8 cellular contexts compared by ENCODE assay signal in genomic region chr7:129298268-129298893, GRCh38.
DNase-seq lines count a peak whose midpoint lies in the region; ATAC-seq and TF ChIP-seq lines count a peak whose summit lies in the region.

No MANE protein-coding gene starts in this region.

- peak; percentile 39 for DNase-seq in SIG-M5 treated with dmso at 0.1 percent for 504 hours (lab: John Stamatoyannopoulos, UW; ENCODE audit: unreplicated experiment)
- no peak for DNase-seq in SIG-M5 (lab: John Stamatoyannopoulos, UW)
- DNase-seq in NCI-H128 (lab: John Stamatoyannopoulos, UW; ENCODE audit: unreplicated experiment), result peak; percentile 4
- DNase-seq in activated CD4-positive, alpha-beta T cell treated with anti-CD3 and anti-CD28 coated beads for 4 hours, result peak; percentile 36 to 59
- peak; percentile 27 for DNase-seq in effector CD4-positive, alpha-beta T cell
- DNase-seq in midbrain (lab: John Stamatoyannopoulos, UW), result peak; percentile 35
- peak; percentile 41 to 83 for DNase-seq in tibial nerve (ENCODE audit: low spot score in 2 of 2)

- TF ChIP-seq EP300 in tibial nerve (IDR thresholded peaks at IDR 0.05), result no peak

- H3K9me3 ChIP-seq in tibial nerve, result no peaks in the 10 kb centered on the region

- TF ChIP-seq POLR2A in tibial nerve (IDR thresholded peaks at IDR 0.05), result no peak

- no peaks in the 10 kb centered on the region for H3K36me3 ChIP-seq in tibial nerve

- ATAC-seq in HG02642 (IDR thresholded peaks at IDR 0.05; ENCODE audit: poor library complexity, unreplicated experiment), result no peak

- H3K4me1 ChIP-seq in tibial nerve, result peaks cover 0 to 20% (median 0%) of the 10 kb centered on the region in 4 donors

- WGBS in tibial nerve, 2 donors, result 38 to 42% methylated on average over 3 of the region's 3 CpGs

- no peak overlapping the region for H3K4me3 ChIP-seq in tibial nerve

- H3K27me3 ChIP-seq in tibial nerve, result no peaks in the 10 kb centered on the region

- H3K27ac ChIP-seq in tibial nerve, result no peak overlapping the region

- peak; percentile 48 to 71 (median 58) for TF ChIP-seq CTCF in tibial nerve (IDR thresholded peaks at IDR 0.05)
